In genomic region chr11:93143800-93144199, GRCh38 we compare ENCODE assay signal across 21 cellular contexts. TPM values are rescaled to one million over a fixed set of nuclear protein-coding genes. Genes with fewer than 3 reads are reported as not detected.
DNase-seq lines count a peak whose midpoint lies in the region; ATAC-seq and TF ChIP-seq lines count a peak whose summit lies in the region.
"Had no signal": no experiment of that assay in that cellular context is flagged by ENCODE, and none has a peak within 500 bp of the region (broad histone marks: within the 10 kb centered on the region; RNA-seq: fewer than 3 reads in every experiment).

No MANE protein-coding gene starts in this region.

- no peak for TF ChIP-seq CTCF in fibroblast of lung (conservative IDR thresholded peaks at IDR 0.05 in 1 of 2, IDR thresholded peaks at IDR 0.05 in 1 of 2; ENCODE audit: low read depth in 1 of 2, low read length in 2 of 2)

- H3K4me3 ChIP-seq in fibroblast of lung (replicated peaks in 1 of 4; ENCODE audit: control extremely low read depth in 1 of 4, insufficient read depth in 1 of 4, low read depth in 3 of 4, low read length in 4 of 4): no peak overlapping the region
- H3K4me3 ChIP-seq: left lung had no signal

- no peaks in the 10 kb centered on the region for H3K79me2 ChIP-seq in fibroblast of lung (ENCODE audit: control insufficient read depth, insufficient read depth, low read length)

- no peak overlapping the region for H2AFZ ChIP-seq in fibroblast of lung (ENCODE audit: low read length)

- DNase-seq in fibroblast of lung (ENCODE audit: low read depth in 2 of 2) (peak in 1 of 2 donors; percentile 6), ureter (ENCODE audit: low spot score) (no peak), hippocampal formation (lab: John Stamatoyannopoulos, UW) (no peak), NCI-H82 treated with DMSO at 0.1 percent for 48 hours (lab: John Stamatoyannopoulos, UW; ENCODE audit: unreplicated experiment) (no peak), NCI-H2196 (lab: John Stamatoyannopoulos, UW; ENCODE audit: unreplicated experiment) (no peak)
- DNase-seq: activated CD4-positive, CD25-positive, alpha-beta regulatory T cell treated with anti-CD3 and anti-CD28 coated beads, Interleukin-2, amount 50 U/mL, for 72 hours; activated CD8-positive, alpha-beta memory T cell treated with anti-CD3 and anti-CD28 coated beads, Interleukin-2, amount 50 U/mL, for 4 hours; activated gamma-delta T cell treated with Interleukin-2 at 50 U/mL for 16 hours; aorta; Caco-2; foreskin keratinocyte; GDM1; Karpas-422; left lung; NCI-H1436; NCI-H226; occipital lobe; right cardiac atrium had no signal

- no peak overlapping the region for H3K9ac ChIP-seq in fibroblast of lung (ENCODE audit: insufficient read depth, low read length)

- ATAC-seq in GM18520 (IDR thresholded peaks at IDR 0.05; ENCODE audit: unreplicated experiment) (peak; percentile 68), GM21526 (IDR thresholded peaks at IDR 0.05; ENCODE audit: low FRiP score, unreplicated experiment) (peak; percentile 79), HG03139 (IDR thresholded peaks at IDR 0.05; ENCODE audit: unreplicated experiment) (peak; percentile 60)
- ATAC-seq: foreskin keratinocyte, left lung, right cardiac atrium had no signal

- H3K9me3 ChIP-seq in fibroblast of lung (ENCODE audit: control insufficient read depth, insufficient read depth, low read depth, low read length): no peaks in the 10 kb centered on the region
- H3K9me3 ChIP-seq: Caco-2, left lung had no signal

- H3K4me1 ChIP-seq in fibroblast of lung (ENCODE audit: control insufficient read depth, extremely low read depth, insufficient read depth, low read length): peaks cover 4% of the 10 kb centered on the region
- H3K4me1 ChIP-seq: Caco-2, foreskin keratinocyte, left lung had no signal

- H3K4me2 ChIP-seq in fibroblast of lung (ENCODE audit: extremely low read depth, insufficient read depth, low read length): peak overlapping the region; percentile 18

- H3K27me3 ChIP-seq in fibroblast of lung (ENCODE audit: control insufficient read depth, insufficient read depth, low read length): no peaks in the 10 kb centered on the region
- H3K27me3 ChIP-seq: foreskin keratinocyte, left lung had no signal

- H3K36me3 ChIP-seq in fibroblast of lung (ENCODE audit: control insufficient read depth, insufficient read depth, low read length): no peaks in the 10 kb centered on the region

- H3K27ac ChIP-seq in fibroblast of lung (ENCODE audit: insufficient read depth, low read length): no peak overlapping the region
- H3K27ac ChIP-seq: foreskin keratinocyte, left lung had no signal

- H4K20me1 ChIP-seq in fibroblast of lung (ENCODE audit: control insufficient read depth, extremely low read depth, insufficient read depth, low read length): no peaks in the 10 kb centered on the region

RNA-seq across cellular contexts. Expression of gene SLC36A4, which starts 54.0 kb away (rescaled TPM):
- total RNA-seq in fibroblast of lung: 5.9 and 7.3 TPM in 2 replicates
- polyA plus RNA-seq in fibroblast of lung: 17.8 and 22.7 TPM in 2 replicates
- 13.2 and 13.4 TPM in 2 replicates for polyA plus RNA-seq in fibroblast of lung (2012)
- 2.1 and 6.0 TPM in 2 replicates for polyA minus RNA-seq in fibroblast of lung (ENCODE audit: low replicate concordance)
- 12.6 TPM for total RNA-seq in ureter
